28 cellular contexts compared by ENCODE assay signal in genomic region chr1:34774967-34775366, GRCh38. TPM values are rescaled to one million over a fixed set of nuclear protein-coding genes. Genes with fewer than 3 reads are reported as not detected.
"Had no signal": no experiment of that assay in that cellular context is flagged by ENCODE, and none has a peak within 500 bp of the region (broad histone marks: within the 10 kb centered on the region; RNA-seq: fewer than 3 reads in every experiment).

No MANE protein-coding gene starts in this region.

- H3K36me3 ChIP-seq: left ventricle myocardium inferior, pancreas, right atrium auricular region, right lobe of liver, stomach, thyroid gland, upper lobe of right lung had no signal

- H3K4me3 ChIP-seq: left ventricle myocardium inferior, lung, pancreas, psoas muscle, right atrium auricular region, right lobe of liver, smooth muscle cell, stomach, testis, thyroid gland, upper lobe of right lung had no signal

- H3K27ac ChIP-seq: left ventricle myocardium inferior, pancreas, psoas muscle, right atrium auricular region, right lobe of liver, stomach, testis, thyroid gland, upper lobe of right lung had no signal

- H3K9me3 ChIP-seq: left ventricle myocardium inferior, pancreas, psoas muscle, right atrium auricular region, right lobe of liver, stomach, testis, thyroid gland, upper lobe of right lung had no signal

- DNase-seq: hypothalamus; immature natural killer cell; kidney; left ventricle myocardium inferior; naive thymus-derived CD8-positive, alpha-beta T cell; nucleus accumbens; pancreas; psoas muscle; right lobe of liver; stimulated activated CD4-positive, alpha-beta T cell treated with anti-CD3 and anti-CD28 coated beads, Interleukin-12 subunit alpha, Interleukin-12 subunit beta, amount 100 ng/mL, for 4 hours; stimulated activated CD4-positive, alpha-beta T cell treated with anti-CD3 and anti-CD28 coated beads, Interleukin-15, amount 100 ng/mL, for 24 hours; stimulated activated CD4-positive, alpha-beta T cell treated with anti-CD3 and anti-CD28 coated beads, Interleukin-2, amount 100 ng/mL, for 24 hours; stimulated activated CD4-positive, alpha-beta T cell treated with anti-CD3 and anti-CD28 coated beads, Interleukin-4, amount 100 ng/mL, for 1 hour; stimulated activated naive B cell treated with anti-CD40 and anti-IgM and Interleukin-4, amounts not matched to agents 10 μg/mL and 1 μg/mL and 100 μg/mL, for 72 hours; stimulated activated naive CD8-positive, alpha-beta T cell treated with anti-CD3 and anti-CD28 coated beads, Interleukin-15, Interleukin-2, amounts not matched to agents 100 U/mL and 50 U/mL, for 24 hours; stomach; testis; thyroid gland; trophoblast cell; upper lobe of right lung had no signal

- ATAC-seq: naive thymus-derived CD8-positive, alpha-beta T cell; pancreas; psoas muscle; right lobe of liver; stimulated activated naive B cell treated with anti-CD40 and anti-IgM and Interleukin-4, amounts not matched to agents 10 μg/mL and 1 μg/mL and 100 μg/mL, for 72 hours; stimulated activated naive CD8-positive, alpha-beta T cell treated with anti-CD3 and anti-CD28 coated beads, Interleukin-15, Interleukin-2, amounts not matched to agents 100 U/mL and 50 U/mL, for 24 hours; upper lobe of right lung had no signal

- FAIRE-seq: islet of Langerhans, kidney, pancreas, urothelium cell line had no signal

- H3K27me3 ChIP-seq: pancreas, right lobe of liver, testis, thyroid gland had no signal

- H3K4me1 ChIP-seq: left ventricle myocardium inferior, pancreas, psoas muscle, right atrium auricular region, right lobe of liver, stomach, testis, thyroid gland, upper lobe of right lung had no signal

- H3K4me2 ChIP-seq: smooth muscle cell had no signal

RNA-seq across cellular contexts. Expression of gene GJB3, which starts 6.0 kb away (rescaled TPM):
- total RNA-seq: left ventricle myocardium inferior; naive thymus-derived CD8-positive, alpha-beta T cell; neural crest cell; osteoblast; psoas muscle; skeletal muscle tissue had no signal
- polyA plus RNA-seq: immature natural killer cell; naive thymus-derived CD8-positive, alpha-beta T cell had no signal

RNA-seq across cellular contexts. Expression of gene GJB4, which starts 15.4 kb away (rescaled TPM):
- total RNA-seq: left ventricle myocardium inferior; naive thymus-derived CD8-positive, alpha-beta T cell; neural crest cell; osteoblast; psoas muscle; right atrium auricular region; right lobe of liver; skeletal muscle tissue; testis; thyroid gland; upper lobe of right lung had no signal
- polyA plus RNA-seq: immature natural killer cell; naive thymus-derived CD8-positive, alpha-beta T cell; pancreas; psoas muscle; smooth muscle cell had no signal

RNA-seq across cellular contexts. Expression of gene GJA4, which starts 17.8 kb away (rescaled TPM):
- total RNA-seq: naive thymus-derived CD8-positive, alpha-beta T cell; osteoblast; smooth muscle cell had no signal
- polyA plus RNA-seq: immature natural killer cell; naive thymus-derived CD8-positive, alpha-beta T cell; smooth muscle cell had no signal

RNA-seq across cellular contexts. Expression of gene GJB5, which starts 20.1 kb away (rescaled TPM):
- total RNA-seq: kidney; left ventricle myocardium inferior; naive thymus-derived CD8-positive, alpha-beta T cell; neural crest cell; osteoblast; pancreas; psoas muscle; right atrium auricular region; right lobe of liver; skeletal muscle tissue; testis; thyroid gland; upper lobe of right lung had no signal
- polyA plus RNA-seq: immature natural killer cell; naive thymus-derived CD8-positive, alpha-beta T cell; pancreas had no signal
